19 cellular contexts compared by ENCODE assay signal in genomic region chr3:169350228-169350627, GRCh38.
DNase-seq lines count a peak whose midpoint lies in the region; ATAC-seq and TF ChIP-seq lines count a peak whose summit lies in the region.
"Had no signal": no experiment of that assay in that cellular context is flagged by ENCODE, and none has a peak within 500 bp of the region (broad histone marks: within the 10 kb centered on the region; RNA-seq: fewer than 3 reads in every experiment).

No MANE protein-coding gene starts in this region.

- H3K4me3 ChIP-seq in PC-9 (no peak overlapping the region), mucosa of descending colon (no peak overlapping the region)
- H3K4me3 ChIP-seq: A549 had no signal

- CTCF ChIA-PET in Calu3 (lab: Charles Lee), result interaction anchor here (0.6 to 1.8 kb wide), 10 partner anchors 9 to 645 kb away, joined by 3 to 7 read pairs (median 4); no protein-coding TSS in a partner anchor
- CTCF ChIA-PET in PC-9 (lab: Charles Lee), result interaction anchor here (0.6 kb wide), 3 partner anchors 11 to 204 kb away, joined by 4 read pairs; no protein-coding TSS in a partner anchor

- intact Hi-C loops in Calu3 (cut with micrococcal nuclease; ENCODE audit: unreplicated experiment), result no loop called here
- intact Hi-C loops in PC-9 (cut with micrococcal nuclease; ENCODE audit: unreplicated experiment), result no loop called here
- intact Hi-C loops in mucosa of descending colon (cut with DNase I, micrococcal nuclease), result no loop called here

- H4K20me1 ChIP-seq in PC-9 (ENCODE audit: insufficient read depth), result no peaks in the 10 kb centered on the region

- H3K36me3 ChIP-seq in PC-9 (ENCODE audit: low read depth) (no peaks in the 10 kb centered on the region), mucosa of descending colon (ENCODE audit: low read depth) (no peaks in the 10 kb centered on the region)

- H3K9me3 Mint-ChIP-seq in Calu3 (ENCODE audit: low read depth, unreplicated experiment), result no peaks in the 10 kb centered on the region
- H3K9me3 Mint-ChIP-seq: CD4-positive, alpha-beta T cell had no signal

- no peaks in the 10 kb centered on the region for H3K27me3 ChIP-seq in PC-9 (ENCODE audit: insufficient read depth, low read depth)

- H3K4me1 Mint-ChIP-seq in Calu3 (ENCODE audit: low read depth, unreplicated experiment), result peaks cover 74% of the 10 kb centered on the region

- POLR2A ChIA-PET in PC-9 (lab: Charles Lee; ENCODE audit: unreplicated experiment), result interaction anchor here (0.5 to 0.6 kb wide), 2 partner anchors 246 to 318 kb away, joined by 4 read pairs; no protein-coding TSS in a partner anchor

- peak overlapping the region; percentile 96 for H3K27ac Mint-ChIP-seq in Calu3 (ENCODE audit: unreplicated experiment)
- H3K27ac Mint-ChIP-seq: CD4-positive, alpha-beta T cell had no signal

- no TSS peak for BruUV-seq in Calu3 (replicated peaks; lab: Mats Ljungman, UMichigan)
- no TSS peak for BruUV-seq in PC-9 (replicated peaks; lab: Mats Ljungman, UMichigan)

- H3K27me3 Mint-ChIP-seq in Calu3 (ENCODE audit: unreplicated experiment), result no peaks in the 10 kb centered on the region

- H3K9me3 ChIP-seq in PC-9 (ENCODE audit: insufficient read depth, low read depth) (peaks cover 7% of the 10 kb centered on the region; the same call in 1 of the 2 replicates), mucosa of descending colon (no peaks in the 10 kb centered on the region)
- H3K9me3 ChIP-seq: A549 had no signal

- no peak overlapping the region for H2AFZ ChIP-seq in PC-9

- no peak for DNase-seq in Calu3
- DNase-seq in PC-9, result no peak
- no peak for DNase-seq in epithelial cell of prostate (ENCODE audit: low read depth, low spot score)
- DNase-seq in mucosa of descending colon, result no peak
- DNase-seq in COR-L47 (lab: John Stamatoyannopoulos, UW), result no peak
- DNase-seq in A172 (ENCODE audit: low spot score), result no peak
- no peak for DNase-seq in cerebellar nuclear complex (lab: John Stamatoyannopoulos, UW)
- DNase-seq: CD4-positive, alpha-beta T cell; DMS53; KBM-7; NCI-H1048; NCI-H1436 treated with DMSO at 0.1 percent for 48 hours; NCI-H2029; NCI-H345; NCI-H524 treated with DMSO at 0.1 percent for 48 hours; Right ventricle myocardium superior had no signal

- H3F3A ChIP-seq in PC-9 (ENCODE audit: insufficient read depth, low read depth), result peaks cover 24% of the 10 kb centered on the region; the same call in 1 of the 2 replicates

- peak; percentile 58 for ATAC-seq in mucosa of descending colon
- ATAC-seq: A549, HepG2, Panc1 had no signal

- no peak overlapping the region for H3K4me3 Mint-ChIP-seq in Calu3 (ENCODE audit: low read depth, unreplicated experiment)
- H3K4me3 Mint-ChIP-seq: CD4-positive, alpha-beta T cell had no signal

- 0 out of 2 replicates have a peak, but pooled peaks cover under 1% of the 10 kb centered on the region for H3K79me2 ChIP-seq in PC-9 (ENCODE audit: low read depth)

- 0 out of 2 replicates have a peak overlapping the region, but pooled peaks have one; percentile 18 for H3K4me2 ChIP-seq in PC-9
- H3K4me2 ChIP-seq: A549 had no signal

- 0 out of 2 replicates have a peak, but pooled peaks cover 3% of the 10 kb centered on the region for H3K9me2 ChIP-seq in PC-9 (ENCODE audit: insufficient read depth)

- H3K4me1 ChIP-seq in PC-9 (replicated peaks; ENCODE audit: insufficient read depth), result peaks cover 40% of the 10 kb centered on the region
- H3K4me1 ChIP-seq in mucosa of descending colon (ENCODE audit: low read depth), result peaks cover 8% of the 10 kb centered on the region
- H3K4me1 ChIP-seq: A549 had no signal

- TF ChIP-seq CTCF in Calu3 (IDR thresholded peaks at IDR 0.05; ENCODE audit: unreplicated experiment) (no peak), PC-9 (conservative IDR thresholded peaks at IDR 0.05) (no peak), mucosa of descending colon (IDR thresholded peaks at IDR 0.05) (no peak)

- H3K27ac ChIP-seq in PC-9 (peak overlapping the region; percentile 95), epithelial cell of prostate (peak overlapping the region; percentile 88)
- H3K27ac ChIP-seq: A549 had no signal

- H3K36me3 Mint-ChIP-seq in Calu3 (ENCODE audit: insufficient read depth, unreplicated experiment), result peaks cover 8% of the 10 kb centered on the region
